24 cellular contexts compared by ENCODE assay signal in genomic region chr17:37060966-37061365, GRCh38.
DNase-seq lines count a peak whose midpoint lies in the region; ATAC-seq, FAIRE-seq and TF ChIP-seq lines count a peak whose summit lies in the region.
"Had no signal": no experiment of that assay in that cellular context is flagged by ENCODE, and none has a peak within 500 bp of the region (broad histone marks: within the 10 kb centered on the region; RNA-seq: fewer than 3 reads in every experiment).

No MANE protein-coding gene starts in this region.

- H2AFZ ChIP-seq in PC-9: no peak overlapping the region

- no peaks in the 10 kb centered on the region for H3K27me3 Mint-ChIP-seq in activated CD8-positive, alpha-beta T cell treated with anti-CD3 and anti-CD28 coated beads for 36 hours

- BruUV-seq in PC-9 (replicated peaks; lab: Mats Ljungman, UMichigan): no TSS peak

- FAIRE-seq in small intestine (lab: Jason Lieb, UNC): no peak
- FAIRE-seq: A204.1, D721Med, GM18507, HTR-8/SVneo had no signal

- whole genome bisulfite sequencing in small intestine, 3 donors: 18 to 34% (median 30%) methylated on average over 7 of the region's 7 CpGs
- WGBS in right cardiac atrium: 81% methylated on average over 7 of the region's 7 CpGs

- H4K20me1 ChIP-seq in PC-9 (ENCODE audit: insufficient read depth): no peaks in the 10 kb centered on the region
- H4K20me1 ChIP-seq: BLaER1 had no signal

- no peaks in the 10 kb centered on the region for H3K9me3 ChIP-seq in PC-9 (ENCODE audit: insufficient read depth, low read depth)
- no peaks in the 10 kb centered on the region for H3K9me3 ChIP-seq in small intestine (ENCODE audit: control insufficient read depth, low read depth)
- no peaks in the 10 kb centered on the region for H3K9me3 ChIP-seq in right cardiac atrium (ENCODE audit: control insufficient read depth, low read length)
- H3K9me3 ChIP-seq: BLaER1, SJCRH30 had no signal

- H3K4me3 Mint-ChIP-seq in activated CD8-positive, alpha-beta T cell treated with anti-CD3 and anti-CD28 coated beads for 36 hours: no peak overlapping the region
- H3K4me3 Mint-ChIP-seq: CD4-positive, CD25-positive, alpha-beta regulatory T cell had no signal

- H3K27ac Mint-ChIP-seq in activated CD8-positive, alpha-beta T cell treated with anti-CD3 and anti-CD28 coated beads for 36 hours: no peak overlapping the region

- no peaks in the 10 kb centered on the region for H3K79me2 ChIP-seq in PC-9 (ENCODE audit: low read depth)

- H3K27me3 ChIP-seq in H7 (ENCODE audit: control insufficient read depth, insufficient read depth, low read length) (no peaks in the 10 kb centered on the region), PC-9 (ENCODE audit: insufficient read depth, low read depth) (no peaks in the 10 kb centered on the region), small intestine (ENCODE audit: control insufficient read depth in 2 of 2, insufficient read depth in 2 of 2, low read length in 2 of 2) (no peaks in the 10 kb centered on the region), right cardiac atrium (ENCODE audit: control insufficient read depth, insufficient read depth) (no peaks in the 10 kb centered on the region)
- H3K27me3 ChIP-seq: BLaER1, SJCRH30 had no signal

- intact Hi-C loops in PC-9 (cut with micrococcal nuclease; ENCODE audit: unreplicated experiment): no loop called here
- intact Hi-C loops in activated CD8-positive, alpha-beta T cell treated with anti-CD3 and anti-CD28 coated beads for 36 hours (cut with micrococcal nuclease): no loop called here
- intact Hi-C loops in right cardiac atrium (cut with DNase I): no loop called here

- peak overlapping the region; percentile 56 for H3K27ac ChIP-seq in PC-9
- no peak overlapping the region for H3K27ac ChIP-seq in small intestine (ENCODE audit: low read depth in 1 of 2, low read length in 1 of 2)
- no peak overlapping the region for H3K27ac ChIP-seq in right cardiac atrium (ENCODE audit: low read length)
- H3K27ac ChIP-seq: BLaER1, SJCRH30 had no signal

- DNase-seq in H7 (peak; percentile 6), PC-9 (peak; percentile 10 to 82), small intestine (peak; percentile 32), right cardiac atrium (no peak), UCSD-AML1 (lab: John Stamatoyannopoulos, UW; ENCODE audit: unreplicated experiment) (no peak)
- no peak for DNase-seq in activated CD8-positive, alpha-beta T cell treated with anti-CD3 and anti-CD28 coated beads for 36 hours
- DNase-seq: CD4-positive, CD25-positive, alpha-beta regulatory T cell; KBM-7; MV-4-11; NCI-H1105; NCI-H1436 treated with DMSO at 0.1 percent for 48 hours; NCI-H187 treated with DMSO at 0.1 percent for 48 hours; NCI-H2107; NCI-H446; NCI-H774; SJCRH30 had no signal

- no peaks in the 10 kb centered on the region for H3K9me2 ChIP-seq in PC-9 (ENCODE audit: insufficient read depth)

- no peak overlapping the region for H3K4me3 ChIP-seq in H7 (ENCODE audit: insufficient read depth, low read depth, low read length)
- H3K4me3 ChIP-seq in PC-9: no peak overlapping the region
- no peak overlapping the region for H3K4me3 ChIP-seq in small intestine (ENCODE audit: low read depth in 1 of 2, low read length in 2 of 2)
- no peak overlapping the region for H3K4me3 ChIP-seq in right cardiac atrium (ENCODE audit: low read length)
- H3K4me3 ChIP-seq: BLaER1, SJCRH30 had no signal

- peaks cover 21% of the 10 kb centered on the region for H3F3A ChIP-seq in PC-9 (ENCODE audit: insufficient read depth, low read depth)

- peaks cover 13% of the 10 kb centered on the region for H3K36me3 Mint-ChIP-seq in activated CD8-positive, alpha-beta T cell treated with anti-CD3 and anti-CD28 coated beads for 36 hours (ENCODE audit: low read depth)

- CTCF ChIA-PET in PC-9 (lab: Charles Lee): no interaction called here
- CTCF ChIA-PET in activated CD8-positive, alpha-beta T cell treated with anti-CD3 and anti-CD28 coated beads for 36 hours (lab: Charles Lee): interaction anchor here (0.7 to 1.0 kb wide), 2 partner anchors 13 to 14 kb away, joined by 3 read pairs; no protein-coding TSS in a partner anchor

- no peak for TF ChIP-seq CTCF in PC-9 (conservative IDR thresholded peaks at IDR 0.05)
- TF ChIP-seq CTCF in activated CD8-positive, alpha-beta T cell treated with anti-CD3 and anti-CD28 coated beads for 36 hours (IDR thresholded peaks at IDR 0.05): no peak

- no peaks in the 10 kb centered on the region for H3K9me3 Mint-ChIP-seq in activated CD8-positive, alpha-beta T cell treated with anti-CD3 and anti-CD28 coated beads for 36 hours
- H3K9me3 Mint-ChIP-seq: CD4-positive, CD25-positive, alpha-beta regulatory T cell had no signal

- H3K4me1 Mint-ChIP-seq in activated CD8-positive, alpha-beta T cell treated with anti-CD3 and anti-CD28 coated beads for 36 hours (ENCODE audit: low read depth): no peaks in the 10 kb centered on the region
- H3K4me1 Mint-ChIP-seq: CD4-positive, CD25-positive, alpha-beta regulatory T cell had no signal

- H3K36me3 ChIP-seq in H7 (replicated peaks; ENCODE audit: control insufficient read depth, insufficient read depth, low read length) (no peaks in the 10 kb centered on the region), PC-9 (ENCODE audit: low read depth) (no peaks in the 10 kb centered on the region), small intestine (ENCODE audit: control insufficient read depth in 2 of 2, insufficient read depth in 2 of 2, low read length in 2 of 2) (peaks cover 0 to 2% of the 10 kb centered on the region in 2 donors)

- POLR2A ChIA-PET in PC-9 (lab: Charles Lee; ENCODE audit: unreplicated experiment): interaction anchor here (0.6 kb wide), 1 partner anchor 10 kb away, joined by 8 read pairs; no protein-coding TSS in a partner anchor
- POLR2A ChIA-PET in activated CD8-positive, alpha-beta T cell treated with anti-CD3 and anti-CD28 coated beads for 36 hours (lab: Charles Lee): no interaction called here

- ATAC-seq in esophagus mucosa (peak; percentile 32), right cardiac atrium (no peak)
- ATAC-seq in activated CD8-positive, alpha-beta T cell treated with anti-CD3 and anti-CD28 coated beads for 36 hours: no peak
- ATAC-seq: Right ventricle myocardium inferior, SK-N-SH treated with all-trans-retinoic acid at 6 μM for 48 hours had no signal

- H3K4me1 ChIP-seq in PC-9 (replicated peaks; ENCODE audit: insufficient read depth) (peaks cover 19% of the 10 kb centered on the region), small intestine (ENCODE audit: control insufficient read depth in 2 of 2, insufficient read depth in 1 of 2, low read depth in 1 of 2, low read length in 1 of 2) (no peaks in the 10 kb centered on the region), right cardiac atrium (ENCODE audit: control insufficient read depth, insufficient read depth, low read length) (no peaks in the 10 kb centered on the region)

- peak overlapping the region; percentile 53 for H3K4me2 ChIP-seq in PC-9
- H3K4me2 ChIP-seq: BLaER1 had no signal

Comparison
In these comparisons a context has a peak if more than half of its experiments do, and no peak if none do; other contexts are left out.
1. DNase-seq: peak in H7 (single experiment), PC-9 (2 of 2) and small intestine (single experiment); none in activated CD8-positive, alpha-beta T cell treated with anti-CD3 and anti-CD28 coated beads for 36 hours (single experiment), right cardiac atrium (0 of 3) and UCSD-AML1 (single experiment).